Comparison of ENCODE assay signal across 18 cellular contexts in genomic region chr18:3069671-3070433, GRCh38. TPM values are rescaled to one million over a fixed set of nuclear protein-coding genes. Genes with fewer than 3 reads are reported as not detected.
DNase-seq lines count a peak whose midpoint lies in the region; ATAC-seq and TF ChIP-seq lines count a peak whose summit lies in the region.
"Had no signal": no experiment of that assay in that cellular context is flagged by ENCODE, and none has a peak within 500 bp of the region (broad histone marks: within the 10 kb centered on the region; RNA-seq: fewer than 3 reads in every experiment).

No MANE protein-coding gene starts in this region.

- no peaks in the 10 kb centered on the region for H3K36me3 ChIP-seq in SJSA1
- H3K36me3 ChIP-seq: SJCRH30 had no signal

- H3K4me3 ChIP-seq in SJSA1 (no peak overlapping the region), choroid plexus epithelial cell (ENCODE audit: low read depth, low read length) (no peak overlapping the region)
- H3K4me3 ChIP-seq: GM12878, SJCRH30 had no signal

- no peaks in the 10 kb centered on the region for H3K36me3 Mint-ChIP-seq in stimulated activated effector memory CD8-positive, alpha-beta T cell treated with anti-CD3 and anti-CD28 coated beads, Interleukin-12 subunit alpha, Interleukin-12 subunit beta, amount 100 ng/mL, for 72 hours

- no peaks in the 10 kb centered on the region for H3K9me3 Mint-ChIP-seq in stimulated activated effector memory CD8-positive, alpha-beta T cell treated with anti-CD3 and anti-CD28 coated beads, Interleukin-12 subunit alpha, Interleukin-12 subunit beta, amount 100 ng/mL, for 72 hours
- H3K9me3 Mint-ChIP-seq: effector memory CD8-positive, alpha-beta T cell had no signal

- H3K27me3 ChIP-seq in SJSA1 (replicated peaks), result no peaks in the 10 kb centered on the region
- H3K27me3 ChIP-seq: SJCRH30 had no signal

- peaks cover 27% of the 10 kb centered on the region for H3K4me1 ChIP-seq in SJSA1 (replicated peaks)
- H3K4me1 ChIP-seq: SJCRH30 had no signal

- no peak for TF ChIP-seq CTCF in choroid plexus epithelial cell (conservative IDR thresholded peaks at IDR 0.05; ENCODE audit: low read depth, low read length)

- peaks cover 32% of the 10 kb centered on the region for H3K4me1 Mint-ChIP-seq in stimulated activated effector memory CD8-positive, alpha-beta T cell treated with anti-CD3 and anti-CD28 coated beads, Interleukin-12 subunit alpha, Interleukin-12 subunit beta, amount 100 ng/mL, for 72 hours

- H3K27ac ChIP-seq in SJSA1, result peak overlapping the region; percentile 46
- H3K27ac ChIP-seq: SJCRH30 had no signal

- ATAC-seq in stimulated activated effector memory CD8-positive, alpha-beta T cell treated with anti-CD3 and anti-CD28 coated beads, Interleukin-12 subunit alpha, Interleukin-12 subunit beta, amount 100 ng/mL, for 72 hours, result no peak
- ATAC-seq in HG02938 (IDR thresholded peaks at IDR 0.05; ENCODE audit: unreplicated experiment), result no peak
- ATAC-seq: effector memory CD8-positive, alpha-beta T cell; GM12878 had no signal

- H3K27ac Mint-ChIP-seq in stimulated activated effector memory CD8-positive, alpha-beta T cell treated with anti-CD3 and anti-CD28 coated beads, Interleukin-12 subunit alpha, Interleukin-12 subunit beta, amount 100 ng/mL, for 72 hours, result peak overlapping the region; percentile 45
- H3K27ac Mint-ChIP-seq: B cell had no signal

- no peaks in the 10 kb centered on the region for H3K9me3 ChIP-seq in SJSA1 (replicated peaks)
- H3K9me3 ChIP-seq: SJCRH30 had no signal

- DNase-seq in GF-D8 (lab: John Stamatoyannopoulos, UW), result peak; percentile 46
- peak; percentile 14 to 49 for DNase-seq in SJSA1 (ENCODE audit: low read depth in 1 of 2, low spot score in 2 of 2)
- DNase-seq in choroid plexus epithelial cell (ENCODE audit: low read depth), result peak; percentile 16
- DNase-seq in stimulated activated effector memory CD8-positive, alpha-beta T cell treated with anti-CD3 and anti-CD28 coated beads, Interleukin-12 subunit alpha, Interleukin-12 subunit beta, amount 100 ng/mL, for 72 hours (ENCODE audit: low spot score in 2 of 2), result no peak
- no peak for DNase-seq in activated gamma-delta T cell (lab: John Stamatoyannopoulos, UW)
- DNase-seq in AG20443 (ENCODE audit: low spot score), result no peak
- DNase-seq: activated CD4-positive, CD25-positive, alpha-beta regulatory T cell treated with anti-CD3 and anti-CD28 coated beads, Interleukin-2, amount 50 U/mL, for 72 hours; aorta; effector memory CD8-positive, alpha-beta T cell; NCI-H1436 treated with DMSO at 0.1 percent for 48 hours; NCI-H2171 treated with DMSO at 0.1 percent for 48 hours; NCI-H748 treated with DMSO at 0.1 percent for 48 hours; SJCRH30; stimulated activated CD4-positive, alpha-beta T cell treated with anti-CD3 and anti-CD28 coated beads, Interleukin-1b, Interleukin-23, amount 100 ng/mL, for 48 hours; substantia nigra had no signal

- no peak overlapping the region for H3K4me3 Mint-ChIP-seq in stimulated activated effector memory CD8-positive, alpha-beta T cell treated with anti-CD3 and anti-CD28 coated beads, Interleukin-12 subunit alpha, Interleukin-12 subunit beta, amount 100 ng/mL, for 72 hours
- H3K4me3 Mint-ChIP-seq: B cell; effector memory CD8-positive, alpha-beta T cell had no signal

RNA-seq across cellular contexts. Expression of gene LPIN2, which starts 56.9 kb away (rescaled TPM):
- 13.7 and 21.0 TPM in 2 replicates for total RNA-seq in SJSA1 (2014; rRNA removed; shearing (Covaris generic))

Comparison
In these comparisons a context has a peak if more than half of its experiments do, and no peak if none do; other contexts are left out.
1. DNase-seq: peak in GF-D8 (single experiment), SJSA1 (2 of 2) and choroid plexus epithelial cell (single experiment); none in stimulated activated effector memory CD8-positive, alpha-beta T cell treated with anti-CD3 and anti-CD28 coated beads, Interleukin-12 subunit alpha, Interleukin-12 subunit beta, amount 100 ng/mL, for 72 hours (0 of 2), activated gamma-delta T cell (single experiment) and AG20443 (single experiment).